Comparison of ENCODE assay signal across 10 cellular contexts in the genomic region with DNA sequence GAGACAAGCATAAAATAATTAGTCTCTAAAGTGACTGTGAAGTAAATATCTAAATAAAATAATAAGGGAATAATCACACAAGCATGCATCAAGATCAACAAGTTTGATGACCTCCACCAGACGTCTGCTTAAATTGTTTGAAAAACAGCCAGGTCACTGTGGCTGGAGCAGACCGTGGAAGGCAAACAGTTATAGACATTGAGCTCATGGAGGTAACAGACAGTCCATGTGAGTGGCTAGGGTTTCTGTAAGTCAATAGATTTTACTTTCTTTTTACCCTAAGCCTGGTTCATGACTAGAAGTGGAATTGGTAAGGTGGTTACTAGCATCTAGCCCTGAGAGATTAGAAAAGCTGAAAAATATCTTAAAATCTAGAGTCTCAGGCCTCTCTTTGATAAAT. TPM values are rescaled to one million over a fixed set of nuclear protein-coding genes. Genes with fewer than 3 reads are reported as not detected.
"Had no signal": no experiment of that assay in that cellular context is flagged by ENCODE, and none has a peak within 500 bp of the region (broad histone marks: within the 10 kb centered on the region; RNA-seq: fewer than 3 reads in every experiment).

No MANE protein-coding gene starts in this region.

RNA-seq across cellular contexts. Expression of gene CDY1, which starts 51.2 kb away (rescaled TPM):
- total RNA-seq: OCI-LY7, PC-3, PC-9, Peyer's patch, Right ventricle myocardium inferior, Right ventricle myocardium superior, RPMI7951, SJCRH30, SJSA1, SK-MEL-5 had no signal
